In the genomic region with DNA sequence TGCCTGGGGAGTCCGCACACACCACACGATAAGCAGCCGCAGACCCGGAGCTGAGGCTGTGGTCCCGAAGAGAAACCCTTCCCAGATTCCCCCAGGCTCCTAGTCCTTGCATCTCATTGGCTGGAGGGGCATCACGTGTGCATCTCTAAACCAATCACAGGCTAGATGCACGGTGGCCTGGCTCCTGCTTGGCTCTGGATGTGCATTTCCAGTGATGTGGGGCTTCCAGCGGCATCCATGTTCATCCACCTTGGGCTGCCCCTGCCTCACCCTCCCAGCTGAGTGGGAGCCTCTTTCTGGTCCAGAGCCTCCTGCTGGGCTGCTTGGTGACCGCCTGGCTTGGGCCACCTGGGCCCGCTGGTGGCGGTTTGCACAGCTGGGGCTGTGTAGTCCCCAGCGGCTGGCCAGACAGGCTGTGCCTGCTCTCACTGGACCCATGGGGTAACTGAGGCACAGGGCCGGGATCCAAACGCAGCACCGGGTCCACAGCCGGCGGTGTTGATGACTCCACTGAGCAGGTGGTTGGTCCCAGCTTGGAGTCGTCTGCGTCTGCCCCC, we compare ENCODE assay signal across 12 cellular contexts. TPM values are rescaled to one million over a fixed set of nuclear protein-coding genes. Genes with fewer than 3 reads are reported as not detected.
A peak's percentile ranks its signal among the peaks of the same experiment; 100 is the strongest.
DNase-seq lines count a peak whose midpoint lies in the region; TF ChIP-seq lines count a peak whose summit lies in the region.
"Had no signal": no experiment of that assay in that cellular context is flagged by ENCODE, and none has a peak within 500 bp of the region (broad histone marks: within the 10 kb centered on the region; RNA-seq: fewer than 3 reads in every experiment).

No MANE protein-coding gene starts in this region.

- no peaks in the 10 kb centered on the region for H4K20me1 ChIP-seq in hepatocyte (ENCODE audit: insufficient read depth, poor library complexity, severe bottlenecking)

- H3K9me3 ChIP-seq in hepatocyte (ENCODE audit: low read depth) = no peaks in the 10 kb centered on the region
- H3K9me3 ChIP-seq in suprapubic skin = no peaks in the 10 kb centered on the region

- H3K4me1 ChIP-seq in hepatocyte (ENCODE audit: insufficient read depth) (peaks cover 49% of the 10 kb centered on the region), suprapubic skin (peaks cover 5% of the 10 kb centered on the region)

- H2AFZ ChIP-seq in hepatocyte = no peak overlapping the region

- H3K36me3 ChIP-seq in hepatocyte (replicated peaks; ENCODE audit: insufficient read depth, low read depth) = no peaks in the 10 kb centered on the region
- H3K36me3 ChIP-seq in suprapubic skin = no peaks in the 10 kb centered on the region

- DNase-seq in NCI-H1694 (lab: John Stamatoyannopoulos, UW) (peak; percentile 45), NCI-H1694 treated with DMSO at 0.1 percent for 48 hours (lab: John Stamatoyannopoulos, UW) (no peak), NCI-H748 treated with DMSO at 0.1 percent for 48 hours (lab: John Stamatoyannopoulos, UW) (peak; percentile 15), hepatocyte (ENCODE audit: low spot score) (peak; percentile 4), suprapubic skin (ENCODE audit: low spot score in 2 of 2) (peak in 1 of 2 donors; percentile 77), NCI-H2081 (lab: John Stamatoyannopoulos, UW) (no peak), NCI-H510A (lab: John Stamatoyannopoulos, UW) (no peak), mesenteric fat pad (ENCODE audit: low spot score) (no peak)
- DNase-seq: activated CD4-positive, alpha-beta T cell treated with anti-CD3 and anti-CD28 coated beads for 1 hour; activated naive CD4-positive, alpha-beta T cell; foreskin melanocyte had no signal

- TF ChIP-seq POLR2A in suprapubic skin (IDR thresholded peaks at IDR 0.05) = no peak

- TF ChIP-seq CTCF in hepatocyte (IDR thresholded peaks at IDR 0.05; ENCODE audit: poor library complexity) (no peak), suprapubic skin (IDR thresholded peaks at IDR 0.05) (no peak)

- H3K27me3 ChIP-seq in hepatocyte (no peaks in the 10 kb centered on the region), suprapubic skin (no peaks in the 10 kb centered on the region)

- H3K27ac ChIP-seq in hepatocyte = peak overlapping the region; percentile 85
- no peak overlapping the region for H3K27ac ChIP-seq in suprapubic skin
- H3K27ac ChIP-seq: 22Rv1 had no signal

- H3K4me2 ChIP-seq in hepatocyte = no peak overlapping the region

- no peaks in the 10 kb centered on the region for H3K79me2 ChIP-seq in hepatocyte

- H3K4me3 ChIP-seq in hepatocyte = no peak overlapping the region
- H3K4me3 ChIP-seq in suprapubic skin = peak overlapping the region; percentile 21

- TF ChIP-seq EP300 in suprapubic skin (IDR thresholded peaks at IDR 0.05) = no peak

- H3K9me2 ChIP-seq in hepatocyte (replicated peaks; ENCODE audit: insufficient read depth) = no peaks in the 10 kb centered on the region

- WGBS in hepatocyte (ENCODE audit: low lambda C conversion rate, missing lambda C conversion rate) = 91% methylated on average over 19 of the region's 19 CpGs
- WGBS in suprapubic skin = 82% methylated on average over 6 of the region's 19 CpGs

RNA-seq across cellular contexts. Expression of a gene that starts 41.1 kb away (rescaled TPM):
- total RNA-seq in hepatocyte (193 and 296 TPM in 2 replicates), suprapubic skin (100 to 1,000 TPM; 105 to 123 (median 109) TPM), mesenteric fat pad (521 TPM)
- 592 and 616 TPM in 2 replicates for polyA plus RNA-seq in hepatocyte

Comparison
In these comparisons a context has a peak if more than half of its experiments do, and no peak if none do; other contexts are left out.
1. DNase-seq: peak in NCI-H1694 (single experiment), NCI-H748 treated with DMSO at 0.1 percent for 48 hours (single experiment) and hepatocyte (single experiment); none in NCI-H1694 treated with DMSO at 0.1 percent for 48 hours (single experiment), NCI-H2081 (0 of 2), NCI-H510A (single experiment) and mesenteric fat pad (single experiment).